Comparison of ENCODE assay signal across 1 cellular context in genomic region chr9:127771570-127772189, GRCh38.
TF ChIP-seq lines count a peak whose summit lies in the region.

No MANE protein-coding gene starts in this region.

TF ChIP-seq in endothelial cell of umbilical vein, 7 proteins besides CTCF, POLR2A, EP300 and RAD21:
- TF ChIP-seq GATA2 (IDR thresholded peaks at IDR 0.05; ENCODE audit: insufficient read depth, insufficient read length, low read depth, low read length) (no peak), JUN (IDR thresholded peaks at IDR 0.05; ENCODE audit: borderline replicate concordance, insufficient read depth, insufficient read length, low read depth) (no peak), FOS (IDR thresholded peaks at IDR 0.05; ENCODE audit: borderline replicate concordance, insufficient read depth, low read length) (no peak), MAX (IDR thresholded peaks at IDR 0.05; ENCODE audit: insufficient read depth, insufficient read length) (no peak), EZH2 (IDR thresholded peaks at IDR 0.05; ENCODE audit: borderline replicate concordance, low read depth, low read length, severe bottlenecking) (no peak), MYC (IDR thresholded peaks at IDR 0.05; ENCODE audit: low read depth, low read length) (no peak), POLR2AphosphoS5 (IDR thresholded peaks at IDR 0.05; ENCODE audit: insufficient read depth, low read depth, low read length) (no peak)
